In the genomic region with DNA sequence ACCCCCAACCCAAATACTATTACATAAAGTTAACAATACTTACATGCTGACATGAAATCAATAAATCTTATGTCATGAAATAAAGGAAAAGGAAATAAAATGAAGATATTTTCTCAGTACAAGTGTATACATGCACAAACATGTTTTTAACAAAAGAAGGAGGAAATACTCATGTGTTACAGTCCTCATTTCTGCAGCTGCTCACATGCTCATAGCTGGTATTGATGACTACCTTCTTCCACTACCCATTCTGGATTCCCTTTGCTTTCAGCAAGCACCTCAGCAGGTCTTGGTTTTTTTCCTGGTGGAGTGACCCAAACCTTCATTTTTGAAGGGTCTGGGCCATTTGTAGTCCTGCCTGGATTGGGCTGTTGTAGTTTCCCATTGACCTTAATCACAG, we compare ENCODE assay signal across 4 cellular contexts.
DNase-seq lines count a peak whose midpoint lies in the region; ATAC-seq, FAIRE-seq and TF ChIP-seq lines count a peak whose summit lies in the region.
"Not testable (repeated sequence)": the region's sequence is repeated elsewhere in the genome, so short reads cannot be mapped to it uniquely, and the experiment has no call there.

No MANE protein-coding gene starts in this region.

- not testable (repeated sequence) for TF ChIP-seq CTCF in bronchial epithelial cell (IDR thresholded peaks at IDR 0.05; ENCODE audit: insufficient read depth, low read length, severe bottlenecking); epithelial cell of esophagus (IDR thresholded peaks at IDR 0.05; ENCODE audit: insufficient read depth, low read depth, low read length, missing control alignments); foreskin keratinocyte (conservative IDR thresholded peaks at IDR 0.05)

- ATAC-seq in foreskin keratinocyte, result peak; percentile 55

- H3K27me3 ChIP-seq in bronchial epithelial cell (ENCODE audit: control insufficient read depth, insufficient read depth, low read length); foreskin keratinocyte: not testable (repeated sequence)

- not testable (repeated sequence) for H3K4me1 ChIP-seq in foreskin keratinocyte

- H3K4me3 ChIP-seq in bronchial epithelial cell (ENCODE audit: low read depth, low read length); epithelial cell of esophagus (ENCODE audit: low read length): not testable (repeated sequence)

- peak; percentile 9 for FAIRE-seq in GM12892 (lab: Jason Lieb, UNC)
- FAIRE-seq in bronchial epithelial cell (lab: Jason Lieb, UNC), result not testable (repeated sequence)

- DNase-seq in GM12892 (ENCODE audit: insufficient read length), result not testable (repeated sequence)
- peak; percentile 66 for DNase-seq in bronchial epithelial cell (ENCODE audit: low read depth)
- peak; percentile 62 for DNase-seq in epithelial cell of esophagus (ENCODE audit: low read depth)
- DNase-seq in foreskin keratinocyte, result peak; percentile 40 to 71

- H3K36me3 ChIP-seq in bronchial epithelial cell (ENCODE audit: control insufficient read depth, insufficient read depth, low read length), result not testable (repeated sequence)

- not testable (repeated sequence) for H3K27ac ChIP-seq in foreskin keratinocyte

- not testable (repeated sequence) for TF ChIP-seq POLR2A in GM12892 (IDR thresholded peaks at IDR 0.05; ENCODE audit: low read depth, low read length)
